Comparison of ENCODE assay signal across 9 cellular contexts in genomic region chr7:32062150-32062549, GRCh38. TPM values are rescaled to one million over a fixed set of nuclear protein-coding genes. Genes with fewer than 3 reads are reported as not detected.
DNase-seq lines count a peak whose midpoint lies in the region; ATAC-seq and TF ChIP-seq lines count a peak whose summit lies in the region.
"Had no signal": no experiment of that assay in that cellular context is flagged by ENCODE, and none has a peak within 500 bp of the region (broad histone marks: within the 10 kb centered on the region; RNA-seq: fewer than 3 reads in every experiment).

No MANE protein-coding gene starts in this region.

- no peak overlapping the region for H2AFZ ChIP-seq in OCI-LY3 (ENCODE audit: low read depth, low read length)

- CTCF ChIA-PET in CD8-positive, alpha-beta memory T cell (lab: Charles Lee): no interaction called here

- H3K9me3 ChIP-seq in OCI-LY3 (ENCODE audit: insufficient read depth, low read length) (no peaks in the 10 kb centered on the region), prostate gland (no peaks in the 10 kb centered on the region)
- H3K9me3 ChIP-seq in CD8-positive, alpha-beta memory T cell (ENCODE audit: low read length): no peaks in the 10 kb centered on the region
- H3K9me3 ChIP-seq: thoracic aorta had no signal

- no peaks in the 10 kb centered on the region for H3K36me3 Mint-ChIP-seq in CD8-positive, alpha-beta memory T cell
- no peaks in the 10 kb centered on the region for H3K36me3 Mint-ChIP-seq in stimulated activated memory B cell treated with anti-CD40 and anti-IgM and Interleukin-4, amounts not matched to agents 10 μg/mL and 1 μg/mL and 100 μg/mL, for 72 hours

- peaks cover 0 to 3% of the 10 kb centered on the region in 2 donors for H3K27me3 Mint-ChIP-seq in CD8-positive, alpha-beta memory T cell
- no peaks in the 10 kb centered on the region for H3K27me3 Mint-ChIP-seq in stimulated activated memory B cell treated with anti-CD40 and anti-IgM and Interleukin-4, amounts not matched to agents 10 μg/mL and 1 μg/mL and 100 μg/mL, for 72 hours

- no peak overlapping the region for H3K27ac Mint-ChIP-seq in CD8-positive, alpha-beta memory T cell
- no peak overlapping the region for H3K27ac Mint-ChIP-seq in stimulated activated memory B cell treated with anti-CD40 and anti-IgM and Interleukin-4, amounts not matched to agents 10 μg/mL and 1 μg/mL and 100 μg/mL, for 72 hours

- H3K9ac ChIP-seq in OCI-LY3 (ENCODE audit: low read length): no peak overlapping the region

- intact Hi-C loops in prostate gland (cut with DNase I): loop anchor here (10.0 kb wide), 1 partner anchor 167 kb away; no protein-coding TSS in a partner anchor

- no peaks in the 10 kb centered on the region for H3K4me1 Mint-ChIP-seq in CD8-positive, alpha-beta memory T cell
- H3K4me1 Mint-ChIP-seq in stimulated activated memory B cell treated with anti-CD40 and anti-IgM and Interleukin-4, amounts not matched to agents 10 μg/mL and 1 μg/mL and 100 μg/mL, for 72 hours: no peaks in the 10 kb centered on the region

- no peak overlapping the region for H3K27ac ChIP-seq in OCI-LY3 (ENCODE audit: low read length)
- no peak overlapping the region for H3K27ac ChIP-seq in prostate gland
- H3K27ac ChIP-seq in CD8-positive, alpha-beta memory T cell (ENCODE audit: low read depth, low read length): no peak overlapping the region
- H3K27ac ChIP-seq: thoracic aorta had no signal

- peaks cover 0 to 6% (median 4%) of the 10 kb centered on the region in 5 donors for H3K9me3 Mint-ChIP-seq in CD8-positive, alpha-beta memory T cell
- H3K9me3 Mint-ChIP-seq in stimulated activated memory B cell treated with anti-CD40 and anti-IgM and Interleukin-4, amounts not matched to agents 10 μg/mL and 1 μg/mL and 100 μg/mL, for 72 hours: no peaks in the 10 kb centered on the region

- H3K27me3 ChIP-seq in OCI-LY3 (ENCODE audit: low read depth, low read length): peaks cover 4% of the 10 kb centered on the region; the same call in 1 of the 2 replicates
- no peaks in the 10 kb centered on the region for H3K27me3 ChIP-seq in prostate gland (replicated peaks; ENCODE audit: insufficient read depth)
- H3K27me3 ChIP-seq in CD8-positive, alpha-beta memory T cell (ENCODE audit: insufficient read depth, low read length, poor library complexity, severe bottlenecking): no peaks in the 10 kb centered on the region

- H3K36me3 ChIP-seq in OCI-LY3 (replicated peaks; ENCODE audit: low read depth, low read length) (no peaks in the 10 kb centered on the region), prostate gland (no peaks in the 10 kb centered on the region)
- no peaks in the 10 kb centered on the region for H3K36me3 ChIP-seq in CD8-positive, alpha-beta memory T cell (ENCODE audit: insufficient read depth, low read length)
- H3K36me3 ChIP-seq: thoracic aorta had no signal

- no peak overlapping the region for H3K4me3 Mint-ChIP-seq in CD8-positive, alpha-beta memory T cell
- no peak overlapping the region for H3K4me3 Mint-ChIP-seq in stimulated activated memory B cell treated with anti-CD40 and anti-IgM and Interleukin-4, amounts not matched to agents 10 μg/mL and 1 μg/mL and 100 μg/mL, for 72 hours

- 28% methylated on average over 5 of the region's 5 CpGs for WGBS in prostate gland

- no peaks in the 10 kb centered on the region for H4K20me1 ChIP-seq in OCI-LY3 (ENCODE audit: insufficient read depth, low read length)

- POLR2A ChIA-PET in CD8-positive, alpha-beta memory T cell (lab: Charles Lee): no interaction called here

- TF ChIP-seq POLR2A in prostate gland (IDR thresholded peaks at IDR 0.05): no peak

- ATAC-seq in GM21825 (IDR thresholded peaks at IDR 0.05; ENCODE audit: unreplicated experiment) (peak; percentile 50), esophagus mucosa (peak; percentile 35)
- no peak for ATAC-seq in stimulated activated memory B cell treated with anti-CD40 and anti-IgM and Interleukin-4, amounts not matched to agents 10 μg/mL and 1 μg/mL and 100 μg/mL, for 72 hours

- H3K4me2 ChIP-seq in OCI-LY3 (ENCODE audit: low read length): no peak overlapping the region

- H3K4me3 ChIP-seq in OCI-LY3 (ENCODE audit: low read length): no peak overlapping the region
- no peak overlapping the region for H3K4me3 ChIP-seq in prostate gland
- no peak overlapping the region for H3K4me3 ChIP-seq in CD8-positive, alpha-beta memory T cell (ENCODE audit: low read length)
- H3K4me3 ChIP-seq: thoracic aorta had no signal

- peak; percentile 59 for DNase-seq in D341Med (ENCODE audit: low spot score)
- peak; percentile 26 for DNase-seq in prostate gland (ENCODE audit: low spot score)
- DNase-seq in NCI-H187 treated with DMSO at 0.1 percent for 48 hours (lab: John Stamatoyannopoulos, UW): no peak
- DNase-seq in CD8-positive, alpha-beta memory T cell: no peak

- H3K4me1 ChIP-seq in OCI-LY3 (ENCODE audit: low read length) (no peaks in the 10 kb centered on the region), prostate gland (replicated peaks) (no peaks in the 10 kb centered on the region)
- no peaks in the 10 kb centered on the region for H3K4me1 ChIP-seq in CD8-positive, alpha-beta memory T cell (ENCODE audit: insufficient read depth, low read length)

- TF ChIP-seq CTCF in OCI-LY3 (IDR thresholded peaks at IDR 0.05; ENCODE audit: low read depth, low read length): peak; percentile 49
- TF ChIP-seq CTCF in prostate gland (IDR thresholded peaks at IDR 0.05): peak in 2 of 4 experiments; percentile 12 to 38

- no peaks in the 10 kb centered on the region for H3K79me2 ChIP-seq in OCI-LY3 (ENCODE audit: low read length)

RNA-seq across cellular contexts. Expression of gene PDE1C, which starts 8.1 kb away (rescaled TPM):
- total RNA-seq in esophagus mucosa (0.72 TPM), prostate gland (1 to 10 TPM; 2.4 to 4.2 TPM)
- not detected for total RNA-seq in CD8-positive, alpha-beta memory T cell
- not detected for polyA plus RNA-seq in CD8-positive, alpha-beta memory T cell

Comparison
In these comparisons a context has a peak if more than half of its experiments do, and no peak if none do; other contexts are left out.
1. DNase-seq: peak in D341Med (single experiment) and prostate gland (single experiment); none in NCI-H187 treated with DMSO at 0.1 percent for 48 hours (single experiment) and CD8-positive, alpha-beta memory T cell (0 of 5).